Comparison of ENCODE assay signal across 8 cellular contexts in genomic region chr10:113854019-113854756, GRCh38. TPM values are rescaled to one million over a fixed set of nuclear protein-coding genes. Genes with fewer than 3 reads are reported as not detected.
DNase-seq lines count a peak whose midpoint lies in the region; ATAC-seq and TF ChIP-seq lines count a peak whose summit lies in the region.

Gene DCLRE1A (minus strand): TSS chr10:113854082. CDS start chr10:113853182, 900 bp downstream.
Gene NHLRC2 (plus strand): TSS chr10:113854661. CDS start chr10:113854873, 212 bp downstream.

- DNase-seq in CD8-positive, alpha-beta memory T cell, result peak; percentile 38 to 70 (median 49)
- peak; percentile 67 for DNase-seq in PC-3
- DNase-seq in activated T-cell treated with anti-CD3 and anti-CD28 coated beads, Interleukin-2, amount 50 U/mL, for 24 hours, result peak; percentile 80
- peak; percentile 25 to 37 for DNase-seq in stimulated activated CD8-positive, alpha-beta memory T cell treated with anti-CD3 and anti-CD28 coated beads, Interleukin-7, amount 100 ng/mL, for 1 hour (ENCODE audit: low read depth in 2 of 2)

- no peaks in the 10 kb centered on the region for H3K27me3 ChIP-seq in CD8-positive, alpha-beta memory T cell (ENCODE audit: insufficient read depth, low read length, poor library complexity, severe bottlenecking)
- H3K27me3 ChIP-seq in HUES6 (ENCODE audit: control insufficient read depth, insufficient read depth, low read length) (no peaks in the 10 kb centered on the region), PC-3 (ENCODE audit: low read length) (no peaks in the 10 kb centered on the region), esophagus (ENCODE audit: control insufficient read depth in 1 of 2, insufficient read depth in 2 of 2, low read length in 2 of 2) (no peaks in the 10 kb centered on the region), muscle layer of colon (ENCODE audit: control insufficient read depth in 1 of 2, insufficient read depth in 2 of 2, low read length in 2 of 2) (no peaks in the 10 kb centered on the region)

- H3K79me2 ChIP-seq in PC-3 (ENCODE audit: low read length), result peaks cover 57% of the 10 kb centered on the region

- H2AFZ ChIP-seq in PC-3 (ENCODE audit: low read length), result peak within 1 kb of the TSS; percentile 99

- H3K4me3 Mint-ChIP-seq in CD8-positive, alpha-beta memory T cell, result peak within 1 kb of the TSS; percentile 95 to 100 (median 98)
- H3K4me3 Mint-ChIP-seq in activated T-cell treated with anti-CD3 and anti-CD28 coated beads, Interleukin-2, amount 50 U/mL, for 24 hours, result peak within 1 kb of the TSS; percentile 97

- H3K9me3 Mint-ChIP-seq in CD8-positive, alpha-beta memory T cell, result no peaks in the 10 kb centered on the region
- no peaks in the 10 kb centered on the region for H3K9me3 Mint-ChIP-seq in activated T-cell treated with anti-CD3 and anti-CD28 coated beads, Interleukin-2, amount 50 U/mL, for 24 hours

- H3K4me1 ChIP-seq in CD8-positive, alpha-beta memory T cell (ENCODE audit: insufficient read depth, low read length), result peaks cover 33% of the 10 kb centered on the region
- peaks cover 12% of the 10 kb centered on the region for H3K4me1 ChIP-seq in HUES6 (ENCODE audit: control insufficient read depth, insufficient read depth, low read length)
- peaks cover 43% of the 10 kb centered on the region for H3K4me1 ChIP-seq in PC-3 (ENCODE audit: insufficient read depth, low read length)
- H3K4me1 ChIP-seq in esophagus (ENCODE audit: control insufficient read depth in 2 of 2, insufficient read depth in 2 of 2, low read length in 1 of 2), result no peaks in the 10 kb centered on the region
- H3K4me1 ChIP-seq in muscle layer of colon (ENCODE audit: insufficient read depth, low read length), result peaks cover 26% of the 10 kb centered on the region

- H3K27ac ChIP-seq in CD8-positive, alpha-beta memory T cell (ENCODE audit: low read depth, low read length), result peak within 1 kb of the TSS; percentile 88
- H3K27ac ChIP-seq in HUES6 (ENCODE audit: low read depth, low read length) (peak within 1 kb of the TSS; percentile 99), PC-3 (ENCODE audit: low read length) (peak within 1 kb of the TSS; percentile 55), esophagus (ENCODE audit: low read depth in 2 of 2, low read length in 1 of 2) (peak within 1 kb of the TSS; percentile 81 to 91), muscle layer of colon (ENCODE audit: low read depth, low read length) (peak within 1 kb of the TSS; percentile 95)

- peak within 1 kb of the TSS; percentile 91 for H3K4me3 ChIP-seq in CD8-positive, alpha-beta memory T cell (ENCODE audit: low read length)
- peak within 1 kb of the TSS; percentile 90 for H3K4me3 ChIP-seq in HUES6 (ENCODE audit: low read depth, low read length)
- H3K4me3 ChIP-seq in PC-3 (ENCODE audit: low read length), result peak within 1 kb of the TSS; percentile 93
- peak within 1 kb of the TSS; percentile 94 to 100 for H3K4me3 ChIP-seq in esophagus (ENCODE audit: low read depth in 1 of 2, low read length in 2 of 2)
- peak within 1 kb of the TSS; percentile 54 to 83 for H3K4me3 ChIP-seq in muscle layer of colon (ENCODE audit: low read depth in 1 of 2, low read length in 2 of 2)

- H3K27me3 Mint-ChIP-seq in CD8-positive, alpha-beta memory T cell, result no peaks in the 10 kb centered on the region
- no peaks in the 10 kb centered on the region for H3K27me3 Mint-ChIP-seq in activated T-cell treated with anti-CD3 and anti-CD28 coated beads, Interleukin-2, amount 50 U/mL, for 24 hours

- no peak for TF ChIP-seq CTCF in PC-3 (conservative IDR thresholded peaks at IDR 0.05; ENCODE audit: low read depth, low read length)

- 0% methylated on average over 39 of the region's 39 CpGs for WGBS in esophagus, 2 donors

- no peaks in the 10 kb centered on the region for H3K9me2 ChIP-seq in PC-3 (replicated peaks; ENCODE audit: low read length)

- POLR2A ChIA-PET in CD8-positive, alpha-beta memory T cell (lab: Charles Lee), result no interaction called here
- POLR2A ChIA-PET in PC-3 (lab: Charles Lee; ENCODE audit: unreplicated experiment), result no interaction called here

- H4K20me1 ChIP-seq in PC-3 (ENCODE audit: low read length), result 0 out of 2 replicates have a peak, but pooled peaks cover 4% of the 10 kb centered on the region

- peaks cover 56 to 83% (median 72%) of the 10 kb centered on the region in 3 donors for H3K4me1 Mint-ChIP-seq in CD8-positive, alpha-beta memory T cell
- peaks cover 55% of the 10 kb centered on the region for H3K4me1 Mint-ChIP-seq in activated T-cell treated with anti-CD3 and anti-CD28 coated beads, Interleukin-2, amount 50 U/mL, for 24 hours (ENCODE audit: low read depth)

- no peaks in the 10 kb centered on the region for H3F3A ChIP-seq in PC-3 (ENCODE audit: low read length, unreplicated experiment)

- peak within 1 kb of the TSS; percentile 97 for H3K4me2 ChIP-seq in PC-3 (ENCODE audit: low read length)

- CTCF ChIA-PET in CD8-positive, alpha-beta memory T cell (lab: Charles Lee), result no interaction called here
- CTCF ChIA-PET in PC-3 (lab: Charles Lee), result no interaction called here

- no TSS peak for BruUV-seq in PC-3 (replicated peaks; lab: Mats Ljungman, UMichigan)

- ATAC-seq in GM21367 (IDR thresholded peaks at IDR 0.05; ENCODE audit: unreplicated experiment) (peak; percentile 25), PC-3 (peak; percentile 66)

- no peaks in the 10 kb centered on the region for H3K9me3 ChIP-seq in CD8-positive, alpha-beta memory T cell (ENCODE audit: low read length)
- H3K9me3 ChIP-seq in HUES6 (ENCODE audit: control insufficient read depth, insufficient read depth, low read depth, low read length) (no peaks in the 10 kb centered on the region), PC-3 (ENCODE audit: low read length) (no peaks in the 10 kb centered on the region), esophagus (ENCODE audit: control insufficient read depth in 2 of 2, insufficient read depth in 1 of 2, low read depth in 1 of 2, low read length in 1 of 2) (no peaks in the 10 kb centered on the region), muscle layer of colon (ENCODE audit: low read length) (no peaks in the 10 kb centered on the region)

- H3K9ac ChIP-seq in HUES6 (ENCODE audit: low read length), result peak within 1 kb of the TSS; percentile 91
- peak within 1 kb of the TSS; percentile 92 for H3K9ac ChIP-seq in PC-3 (ENCODE audit: low read length)
- H3K9ac ChIP-seq in muscle layer of colon (ENCODE audit: low read length), result peak within 1 kb of the TSS; percentile 75

- peaks cover under 1 to 21% (median 3%) of the 10 kb centered on the region in 3 donors for H3K36me3 Mint-ChIP-seq in CD8-positive, alpha-beta memory T cell
- peaks cover 59% of the 10 kb centered on the region for H3K36me3 Mint-ChIP-seq in activated T-cell treated with anti-CD3 and anti-CD28 coated beads, Interleukin-2, amount 50 U/mL, for 24 hours (ENCODE audit: low read depth)

- H3K36me3 ChIP-seq in CD8-positive, alpha-beta memory T cell (ENCODE audit: insufficient read depth, low read length), result no peaks in the 10 kb centered on the region
- H3K36me3 ChIP-seq in HUES6 (ENCODE audit: control insufficient read depth, insufficient read depth, low read length), result peaks cover 11% of the 10 kb centered on the region
- peaks cover 7% of the 10 kb centered on the region; the same call in 1 of the 2 replicates for H3K36me3 ChIP-seq in PC-3 (ENCODE audit: low read depth, low read length)
- H3K36me3 ChIP-seq in esophagus (ENCODE audit: control insufficient read depth in 2 of 2, insufficient read depth in 2 of 2, low read length in 1 of 2), result no peaks in the 10 kb centered on the region
- H3K36me3 ChIP-seq in muscle layer of colon (ENCODE audit: insufficient read depth, low read length), result peaks cover 2% of the 10 kb centered on the region

- intact Hi-C loops in PC-3 (cut with micrococcal nuclease), result loop anchor here (2.0 to 5.0 kb wide), 3 partner anchors 41 to 188 kb away; partner anchors contain the start of gene ADRB1

- H3K27ac Mint-ChIP-seq in CD8-positive, alpha-beta memory T cell, result peak within 1 kb of the TSS; percentile 82 to 98 (median 96)
- H3K27ac Mint-ChIP-seq in activated T-cell treated with anti-CD3 and anti-CD28 coated beads, Interleukin-2, amount 50 U/mL, for 24 hours, result peak within 1 kb of the TSS; percentile 99

RNA-seq across cellular contexts. Expression of gene DCLRE1A, which starts in this region (rescaled TPM):
- 10 to 100 TPM; 16.9 to 20.2 TPM for total RNA-seq in CD8-positive, alpha-beta memory T cell
- polyA plus RNA-seq in CD8-positive, alpha-beta memory T cell, result 6.3 TPM
- total RNA-seq in PC-3 (2014; rRNA removed), result 3.3 and 5.0 TPM in 2 replicates
- 1 to 10 TPM; 2.5 to 2.7 TPM for polyA plus RNA-seq in esophagus

RNA-seq across cellular contexts. Expression of gene NHLRC2, which starts in this region (rescaled TPM):
- total RNA-seq in CD8-positive, alpha-beta memory T cell, result 10 to 100 TPM; 30.8 to 33.1 TPM
- 7.3 TPM for polyA plus RNA-seq in CD8-positive, alpha-beta memory T cell
- 17.5 and 24.1 TPM in 2 replicates for total RNA-seq in PC-3 (2014; rRNA removed)
- 1 to 10 TPM; 3.2 to 3.7 TPM for polyA plus RNA-seq in esophagus

Comparison
In these comparisons a context has a peak if more than half of its experiments do, and no peak if none do; other contexts are left out.
1. Peak in every context shown above with its lines: DNase-seq, ATAC-seq, H3K4me3 ChIP-seq and H3K27ac ChIP-seq.